Comparison of ENCODE assay signal across 1 cellular context in genomic region chr17:3667366-3668278, GRCh38.
TF ChIP-seq lines count a peak whose summit lies in the region.

No MANE protein-coding gene starts in this region.

TF ChIP-seq in SK-N-SH, 30 proteins besides CTCF, POLR2A, EP300 and RAD21 (continued from another document):
- TF ChIP-seq IRF3 (IDR thresholded peaks at IDR 0.05; ENCODE audit: low read depth, low read length) = no peak
- TF ChIP-seq GABPA (IDR thresholded peaks at IDR 0.05; ENCODE audit: low read depth) = no peak
- no peak for TF ChIP-seq POLR2AphosphoS5 (IDR thresholded peaks at IDR 0.05; ENCODE audit: low read depth, low read length)
- TF ChIP-seq NFIC (IDR thresholded peaks at IDR 0.05; ENCODE audit: borderline replicate concordance) = 0 out of 2 replicates have a peak, but pooled peaks have one; percentile 1
- TF ChIP-seq RXRA (IDR thresholded peaks at IDR 0.05; ENCODE audit: borderline replicate concordance, low read depth) = no peak
- no peak for TF ChIP-seq FOXM1 (IDR thresholded peaks at IDR 0.05; ENCODE audit: low read depth)
- peak; percentile 79; the same call in 1 of the 2 replicates for TF ChIP-seq FOSL2 (IDR thresholded peaks at IDR 0.05; ENCODE audit: borderline replicate concordance, low read depth)
- no peak for TF ChIP-seq SMC3 (IDR thresholded peaks at IDR 0.05; ENCODE audit: low read depth, low read length)
- no peak for TF ChIP-seq MEF2A (IDR thresholded peaks at IDR 0.05; ENCODE audit: borderline replicate concordance, low read depth)
- no peak for TF ChIP-seq PBX3 (IDR thresholded peaks at IDR 0.05)
- no peak; the same call in 1 of the 2 replicates for TF ChIP-seq YY1 (IDR thresholded peaks at IDR 0.05; ENCODE audit: low read depth)
- TF ChIP-seq TAF1 (IDR thresholded peaks at IDR 0.05; ENCODE audit: borderline replicate concordance, low read depth, low read length) = peak; percentile 41; the same call in 1 of the 2 replicates
- peak; percentile 46; the same call in 1 of the 2 replicates for TF ChIP-seq TEAD4 (IDR thresholded peaks at IDR 0.05; ENCODE audit: borderline replicate concordance, insufficient read depth)
- peak; percentile 17; the same call in 1 of the 2 replicates for TF ChIP-seq NRF1 (IDR thresholded peaks at IDR 0.05; ENCODE audit: low read depth, low read length)
- no peak for TF ChIP-seq CHD2 (IDR thresholded peaks at IDR 0.05; ENCODE audit: low read length, partially characterized antibody)
- TF ChIP-seq JUND (IDR thresholded peaks at IDR 0.05) = peak; percentile 65
- peak; percentile 82; the same call in 1 of the 2 replicates for TF ChIP-seq SIN3A (IDR thresholded peaks at IDR 0.05; ENCODE audit: borderline replicate concordance, low read depth, low read length)
- TF ChIP-seq ZBTB33 (IDR thresholded peaks at IDR 0.05; ENCODE audit: borderline replicate concordance, low read depth) = no peak
- no peak for TF ChIP-seq FOXJ3 (CRISPR knock-in tag; IDR thresholded peaks at IDR 0.05)
